ENCODE assay signal across 1 cellular context in genomic region chr20:63697357-63697867, GRCh38.
TF ChIP-seq lines count a peak whose summit lies in the region.

No MANE protein-coding gene starts in this region.

TF ChIP-seq in IMR-90, 13 proteins besides CTCF, POLR2A, EP300 and RAD21 (continued from another document):
- no peak for TF ChIP-seq CHD1 (IDR thresholded peaks at IDR 0.05; ENCODE audit: low read depth, low read length)
- TF ChIP-seq RCOR1 (IDR thresholded peaks at IDR 0.05; ENCODE audit: insufficient replicate concordance, low read length): no peak
- TF ChIP-seq NFE2L2 (IDR thresholded peaks at IDR 0.05; ENCODE audit: low read depth, low read length): no peak
- no peak for TF ChIP-seq MAFK (IDR thresholded peaks at IDR 0.05; ENCODE audit: low read depth, low read length)
- no peak for TF ChIP-seq MXI1 (IDR thresholded peaks at IDR 0.05; ENCODE audit: borderline replicate concordance, low read depth, low read length)
